1 cellular context compared by ENCODE assay signal in genomic region chr12:6945613-6946012, GRCh38.
TF ChIP-seq lines count a peak whose summit lies in the region.

No MANE protein-coding gene starts in this region.

TF ChIP-seq in HCT116, 20 proteins besides CTCF, POLR2A, EP300 and RAD21:
- TF ChIP-seq EZH2 (IDR thresholded peaks at IDR 0.05) (no peak), CEBPB (IDR thresholded peaks at IDR 0.05; ENCODE audit: low read depth) (no peak), ZNF274 (IDR thresholded peaks at IDR 0.05; ENCODE audit: low read depth, low read length) (no peak), EZH2phosphoT487 (IDR thresholded peaks at IDR 0.05; ENCODE audit: borderline replicate concordance) (no peak), YY1 (IDR thresholded peaks at IDR 0.05; ENCODE audit: extremely low read depth, insufficient replicate concordance, low read depth, low read length) (no peak), ZBTB33 (IDR thresholded peaks at IDR 0.05; ENCODE audit: extremely low read depth, insufficient replicate concordance, low read length) (no peak), SRF (IDR thresholded peaks at IDR 0.05; ENCODE audit: low read depth) (no peak)
